Comparison of ENCODE assay signal across 10 cellular contexts in the genomic region with DNA sequence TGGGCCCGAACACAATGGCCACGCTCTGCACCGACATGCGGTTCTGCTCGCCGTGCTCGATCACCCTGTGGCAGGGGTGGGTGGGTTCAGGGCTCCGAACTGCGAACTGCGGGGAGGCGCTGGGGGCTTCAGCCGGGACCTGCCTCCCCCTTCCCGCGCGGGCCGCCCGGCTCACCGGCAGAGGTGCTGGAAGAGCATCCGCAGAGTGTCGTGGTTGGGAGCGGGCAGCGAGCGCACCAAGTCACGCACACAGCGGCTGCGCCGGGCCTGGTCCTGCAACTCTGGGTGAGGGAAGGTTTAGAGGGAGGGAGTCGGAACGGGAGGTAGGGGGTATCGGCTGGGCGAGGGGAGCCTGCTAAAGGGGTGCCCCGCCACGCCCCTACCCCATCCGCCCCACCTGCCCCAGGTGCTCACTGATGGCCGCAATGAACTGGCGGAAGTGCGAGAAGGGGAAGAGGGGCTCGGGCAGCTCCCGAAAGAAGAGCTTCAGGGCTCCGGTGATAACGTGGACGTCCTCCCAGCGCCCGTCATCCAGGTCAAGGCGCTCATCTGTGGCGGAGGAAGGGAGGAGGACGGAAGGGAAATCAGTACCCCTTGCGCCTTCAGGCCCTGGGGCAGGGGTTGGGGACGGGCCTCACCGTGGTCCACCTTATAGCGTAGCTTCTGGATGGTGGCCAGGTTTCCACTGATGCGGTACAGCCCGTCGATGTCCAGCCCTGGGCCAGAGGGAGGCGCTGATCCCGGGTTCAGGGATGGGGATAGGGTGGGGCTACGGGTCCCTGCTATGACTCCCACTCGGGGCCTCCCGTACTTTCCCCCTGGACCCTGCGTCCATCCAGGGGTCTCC. TPM values are rescaled to one million over a fixed set of nuclear protein-coding genes. Genes with fewer than 3 reads are reported as not detected.
A peak's percentile ranks its signal among the peaks of the same experiment; 100 is the strongest.
DNase-seq lines count a peak whose midpoint lies in the region; FAIRE-seq and TF ChIP-seq lines count a peak whose summit lies in the region.
"Had no signal": no experiment of that assay in that cellular context is flagged by ENCODE, and none has a peak within 500 bp of the region (broad histone marks: within the 10 kb centered on the region; RNA-seq: fewer than 3 reads in every experiment).

No MANE protein-coding gene starts in this region.

- peak overlapping the region; percentile 86; the same call in 1 of the 2 replicates for H2AFZ ChIP-seq in H1 (ENCODE audit: low read length)

- no peaks in the 10 kb centered on the region; the same call in 1 of the 2 replicates for H3K23me2 ChIP-seq in H1 (ENCODE audit: low read depth, low read length)

- POLR2A ChIA-PET in HEK293 (lab: Yijun Ruan, JAX) (interaction anchor here (1.2 kb wide), 1 partner anchor 30 kb away, joined by 3 read pairs; no protein-coding TSS in a partner anchor), H1 (lab: Charles Lee; ENCODE audit: partially characterized antibody) (interaction anchor here (0.7 to 4.7 kb wide), 7 partner anchors 8 to 247 kb away, joined by 3 to 25 read pairs (median 3); partner anchors contain the start of genes HEXIM1 and MAP3K14)

- no peaks in the 10 kb centered on the region for H4K20me1 ChIP-seq in H1 (replicated peaks in 1 of 2; ENCODE audit: control insufficient read depth in 1 of 2, insufficient read depth in 2 of 2, low read length in 2 of 2)

- 0 out of 2 replicates have a peak overlapping the region, but pooled peaks have one; percentile 61 for H2BK15ac ChIP-seq in H1 (ENCODE audit: low read length)

- H2BK12ac ChIP-seq in H1 (ENCODE audit: low read depth, low read length), result peak overlapping the region; percentile 87; the same call in 1 of the 2 replicates

- no peak overlapping the region for H3K23ac ChIP-seq in H1 (ENCODE audit: insufficient read length)

- FAIRE-seq in H1 (lab: Jason Lieb, UNC), result no peak

- no peak overlapping the region for H2BK5ac ChIP-seq in H1 (ENCODE audit: low read depth, low read length)

- H3K18ac ChIP-seq in H1 (ENCODE audit: extremely low read depth, low read length), result peak overlapping the region; percentile 87; the same call in 1 of the 2 replicates

- H2BK20ac ChIP-seq in H1 (ENCODE audit: low read length), result 0 out of 2 replicates have a peak overlapping the region, but pooled peaks have one; percentile 8

- H3K14ac ChIP-seq in H1 (ENCODE audit: insufficient read length), result no peak overlapping the region

- no peak overlapping the region for H3K9ac ChIP-seq in H1 (replicated peaks in 1 of 4; ENCODE audit: extremely low read depth in 1 of 4, low read depth in 3 of 4, low read length in 3 of 4)
- H3K9ac ChIP-seq in muscle layer of colon (ENCODE audit: low read length), result no peak overlapping the region

- peak overlapping the region; percentile 39 for H3K4ac ChIP-seq in H1 (replicated peaks; ENCODE audit: insufficient read length, low read depth, low read length)

- H2BK120ac ChIP-seq in H1 (replicated peaks; ENCODE audit: low read depth, low read length), result no peak overlapping the region

- peaks cover 0 to 2% (median 0%) of the 10 kb centered on the region in 4 experiments; a peak in 2 of 7 replicates for H3K27me3 ChIP-seq in H1 (replicated peaks in 1 of 4; ENCODE audit: control insufficient read depth in 3 of 4, extremely low read depth in 1 of 4, insufficient read depth in 3 of 4, low read length in 3 of 4)
- H3K27me3 ChIP-seq in muscle layer of colon (ENCODE audit: control insufficient read depth in 1 of 2, insufficient read depth in 2 of 2, low read length in 2 of 2), result peaks cover 0 to 5% of the 10 kb centered on the region in 2 donors
- no peaks in the 10 kb centered on the region for H3K27me3 ChIP-seq in suprapubic skin

- CTCF ChIA-PET in HEK293 (lab: Yijun Ruan, JAX) (interaction anchor here (0.6 to 20.6 kb wide), 12 partner anchors 8 to 177 kb away, joined by 3 to 357 read pairs (median 4); no protein-coding TSS in a partner anchor), H1 (lab: Charles Lee; ENCODE audit: partially characterized antibody) (interaction anchor here (0.7 to 21.9 kb wide), 17 partner anchors 8 to 456 kb away, joined by 3 to 579 read pairs (median 8); partner anchors contain the start of genes ARHGAP27 and SPATA32)

- DNase-seq in H1 (ENCODE audit: low read depth in 1 of 2, low spot score in 2 of 2) (no peak), suprapubic skin (ENCODE audit: low spot score in 2 of 2) (no peak), dermis blood vessel endothelial cell (no peak), hypothalamus (lab: John Stamatoyannopoulos, UW) (no peak), NCI-H146 treated with DMSO at 0.1 percent for 48 hours (lab: John Stamatoyannopoulos, UW; ENCODE audit: unreplicated experiment) (no peak), DMS79 (lab: John Stamatoyannopoulos, UW) (no peak)
- DNase-seq: KG1 had no signal

- no peak overlapping the region for H3K4me3 ChIP-seq in HEK293 (ENCODE audit: low read depth, low read length)
- no peak overlapping the region for H3K4me3 ChIP-seq in H1 (ENCODE audit: extremely low read depth in 1 of 4, insufficient read depth in 2 of 4, low read depth in 3 of 4, low read length in 4 of 4)
- peak overlapping the region; percentile 23 to 59 for H3K4me3 ChIP-seq in muscle layer of colon (ENCODE audit: low read depth in 1 of 2, low read length in 2 of 2)
- H3K4me3 ChIP-seq in suprapubic skin, result peak overlapping the region; percentile 11

- TF ChIP-seq RAD21 in H1 (IDR thresholded peaks at IDR 0.05 in 1 of 2, conservative IDR thresholded peaks at IDR 0.05 in 1 of 2; ENCODE audit: low read depth in 2 of 2, low read length in 2 of 2), result no peak

- no peaks in the 10 kb centered on the region for H3K79me2 ChIP-seq in H1 (ENCODE audit: control insufficient read depth in 1 of 2, insufficient read depth in 2 of 2, low read length in 2 of 2)

- TF ChIP-seq POLR2A in H1 (IDR thresholded peaks at IDR 0.05; ENCODE audit: control extremely low read depth in 1 of 2, low read depth in 2 of 2, low read length in 2 of 2) (no peak), suprapubic skin (IDR thresholded peaks at IDR 0.05) (no peak)

- H3K27ac ChIP-seq in HEK293 (ENCODE audit: extremely low read depth, low read depth, low read length) (no peak overlapping the region), H1 (ENCODE audit: low read depth, low read length) (no peak overlapping the region), muscle layer of colon (ENCODE audit: low read depth, low read length) (no peak overlapping the region), suprapubic skin (no peak overlapping the region)
- H3K27ac ChIP-seq: VCaP had no signal

- no peak overlapping the region for H3K56ac ChIP-seq in H1 (replicated peaks; ENCODE audit: insufficient read length, low read depth, low read length)

- H4K91ac ChIP-seq in H1 (replicated peaks; ENCODE audit: insufficient read length, low read length), result peak overlapping the region; percentile 75

- H2AK5ac ChIP-seq in H1 (ENCODE audit: low read depth, low read length), result no peak overlapping the region

- H3K4me1 ChIP-seq in HEK293 (ENCODE audit: control insufficient read depth, insufficient read depth, low read length), result no peaks in the 10 kb centered on the region
- H3K4me1 ChIP-seq in H1 (replicated peaks in 1 of 4; ENCODE audit: control insufficient read depth in 3 of 4, insufficient read depth in 4 of 4, low read length in 3 of 4), result peaks cover 0 to 4% (median 3%) of the 10 kb centered on the region in 4 experiments; a peak in 4 of 7 replicates
- H3K4me1 ChIP-seq in muscle layer of colon (ENCODE audit: insufficient read depth, low read length), result no peaks in the 10 kb centered on the region
- H3K4me1 ChIP-seq in suprapubic skin, result peaks cover 5% of the 10 kb centered on the region

- no peaks in the 10 kb centered on the region for H3K79me1 ChIP-seq in H1 (ENCODE audit: low read depth, low read length)

- TF ChIP-seq EP300 in H1 (IDR thresholded peaks at IDR 0.05; ENCODE audit: borderline replicate concordance in 1 of 2, low read depth in 2 of 2, low read length in 2 of 2) (no peak), suprapubic skin (IDR thresholded peaks at IDR 0.05) (no peak)

- peak overlapping the region in 1 of 2 experiments; percentile 41; a peak in 1 of 4 replicates for H3K4me2 ChIP-seq in H1 (ENCODE audit: insufficient read depth in 1 of 2, low read depth in 2 of 2, low read length in 2 of 2)

- TF ChIP-seq CTCF in HEK293 (tag by site-specific recombination; IDR thresholded peaks at IDR 0.05) (no peak), H1 (IDR thresholded peaks at IDR 0.05; ENCODE audit: control extremely low read depth in 1 of 3, insufficient read depth in 1 of 3, low read depth in 1 of 3, low read length in 3 of 3) (no peak), suprapubic skin (IDR thresholded peaks at IDR 0.05) (no peak)

- H3K9me3 ChIP-seq in HEK293 (ENCODE audit: control insufficient read depth, insufficient read depth, low read depth, low read length) (no peaks in the 10 kb centered on the region), H1 (ENCODE audit: insufficient read depth in 2 of 2, low read depth in 1 of 2, low read length in 1 of 2) (peaks cover 0 to 4% of the 10 kb centered on the region in 2 experiments; a peak in 1 of 4 replicates), muscle layer of colon (ENCODE audit: low read length) (no peaks in the 10 kb centered on the region), suprapubic skin (no peaks in the 10 kb centered on the region)

- no peak overlapping the region for H4K5ac ChIP-seq in H1 (ENCODE audit: insufficient read length, low read depth, low read length)

- peaks cover 0 to 53% of the 10 kb centered on the region in 2 experiments; a peak in 1 of 3 replicates for H3K36me3 ChIP-seq in HEK293 (ENCODE audit: control insufficient read depth in 2 of 2, insufficient read depth in 1 of 2, low read length in 2 of 2)
- H3K36me3 ChIP-seq in H1 (ENCODE audit: control insufficient read depth in 2 of 4, insufficient read depth in 4 of 4, low read length in 3 of 4), result peaks cover 0 to 7% (median 0%) of the 10 kb centered on the region in 4 experiments; a peak in 1 of 8 replicates
- no peaks in the 10 kb centered on the region for H3K36me3 ChIP-seq in muscle layer of colon (ENCODE audit: insufficient read depth, low read length)
- H3K36me3 ChIP-seq in suprapubic skin, result peaks cover 60% of the 10 kb centered on the region

- H4K8ac ChIP-seq in H1 (ENCODE audit: extremely low read depth, insufficient read depth, low read length), result peak overlapping the region; percentile 98

- WGBS in H1 (ENCODE audit: extremely low coverage in 1 of 2, insufficient coverage in 1 of 2, insufficient read length in 1 of 2, insufficient replicate concordance in 2 of 2, low coverage in 1 of 2, low lambda C conversion rate in 2 of 2, missing lambda C conversion rate in 1 of 2), 2 experiments, result 88% methylated on average over 38 of the region's 60 CpGs; no CpG with 5 or more reads in 1 of the 2 experiments
- 80% methylated on average over 30 of the region's 60 CpGs for WGBS in suprapubic skin

RNA-seq across cellular contexts. Expression of gene ARHGAP27, which starts 36.9 kb away (rescaled TPM):
- 13.1 TPM in 2 replicates for total RNA-seq in H1 (2021; fragmentation: NEBNext Ultra II Directional; extraction: Animal tissue kit (Norgen Biotek cat#: 25700))
- 11.6 and 15.9 TPM in 2 replicates for polyA plus RNA-seq in H1 (2011; rRNA removed)
- 13.4 TPM for polyA plus RNA-seq in H1 (2011; cell fraction: cytosol; rRNA removed)
- polyA plus RNA-seq in H1 (2011; cell fraction: nucleus; rRNA removed), result 66.8 TPM
- 6.8 to 13.4 TPM (median 10.4 TPM) in 4 replicates for polyA plus RNA-seq in H1 (2012, experiment 1 of 2)
- 6.8 TPM for polyA plus RNA-seq in H1 (2012, experiment 2 of 2)
- 9.3 TPM for polyA plus RNA-seq in H1 (2013, experiment 1 of 2)
- 8.6 TPM for polyA plus RNA-seq in H1 (2013, experiment 2 of 2)
- polyA minus RNA-seq in H1 (2011; rRNA and poly(A)+ RNA removed), result 8.0 and 8.5 TPM in 2 replicates
- 7.2 TPM for polyA minus RNA-seq in H1 (2011; cell fraction: cytosol; rRNA and poly(A)+ RNA removed)
- polyA minus RNA-seq in H1 (2011; cell fraction: nucleus; rRNA and poly(A)+ RNA removed), result 27.8 TPM
- total RNA-seq in suprapubic skin (10 to 100 TPM; 54.4 to 93.6 (median 71.3) TPM), dermis blood vessel endothelial cell (61.8 and 66.5 TPM in 2 replicates)

Comparison
In these comparisons a context has a peak if more than half of its experiments do, and no peak if none do; other contexts are left out.
1. H3K4me3 ChIP-seq: peak in muscle layer of colon (2 of 2) and suprapubic skin (single experiment); none in HEK293 (single experiment) and H1 (0 of 4).